1 cellular context compared by ENCODE assay signal in genomic region chr11:120184946-120185677, GRCh38.
TF ChIP-seq lines count a peak whose summit lies in the region.

No MANE protein-coding gene starts in this region.

TF ChIP-seq in HepG2, 621 proteins besides CTCF, POLR2A, EP300 and RAD21 (continued from another document and continues in another):
- TF ChIP-seq ZBTB37 (CRISPR knock-in tag; IDR thresholded peaks at IDR 0.05) (no peak), ZNF567 (CRISPR knock-in tag; IDR thresholded peaks at IDR 0.05; ENCODE audit: borderline replicate concordance) (no peak), PHF20 (CRISPR knock-in tag; IDR thresholded peaks at IDR 0.05) (no peak; the same call in 1 of the 2 replicates), DMTF1 (CRISPR knock-in tag; IDR thresholded peaks at IDR 0.05) (no peak), NFE2L2 (IDR thresholded peaks at IDR 0.05; ENCODE audit: low read length) (no peak), ERF (CRISPR knock-in tag; IDR thresholded peaks at IDR 0.05) (no peak), TRAFD1 (CRISPR knock-in tag; IDR thresholded peaks at IDR 0.05; ENCODE audit: borderline replicate concordance) (no peak; the same call in 1 of the 2 replicates), RFXAP (CRISPR knock-in tag; IDR thresholded peaks at IDR 0.05; ENCODE audit: borderline replicate concordance) (peak; percentile 70; the same call in 1 of the 2 replicates), IKZF1 (IDR thresholded peaks at IDR 0.05) (no peak), ZNF879 (CRISPR knock-in tag; IDR thresholded peaks at IDR 0.05) (no peak), ZNF878 (CRISPR knock-in tag; IDR thresholded peaks at IDR 0.05) (peak; percentile 15; the same call in 1 of the 2 replicates), TAF1 (CRISPR knock-in tag; IDR thresholded peaks at IDR 0.05) (peak; percentile 40), CHCHD3 (CRISPR knock-in tag; IDR thresholded peaks at IDR 0.05) (no peak), REXO4 (CRISPR knock-in tag; IDR thresholded peaks at IDR 0.05; ENCODE audit: borderline replicate concordance) (no peak), ZSCAN5A (CRISPR knock-in tag; IDR thresholded peaks at IDR 0.05; ENCODE audit: borderline replicate concordance) (no peak), SSRP1 (CRISPR knock-in tag; IDR thresholded peaks at IDR 0.05) (0 out of 2 replicates have a peak, but pooled peaks have one; percentile 3), TCF12 (IDR thresholded peaks at IDR 0.05) (no peak), TCF12 (CRISPR knock-in tag; IDR thresholded peaks at IDR 0.05) (peak; percentile 75), FOXC1 (CRISPR knock-in tag; IDR thresholded peaks at IDR 0.05; ENCODE audit: borderline replicate concordance) (no peak), BRD4 (CRISPR knock-in tag; IDR thresholded peaks at IDR 0.05) (peak; percentile 60; the same call in 1 of the 2 replicates), HMGXB4 (CRISPR knock-in tag; IDR thresholded peaks at IDR 0.05; ENCODE audit: borderline replicate concordance in 1 of 2, low read depth in 1 of 2) (peak; percentile 40 to 72), ZNF678 (CRISPR knock-in tag; IDR thresholded peaks at IDR 0.05) (no peak), GMEB2 (CRISPR knock-in tag; IDR thresholded peaks at IDR 0.05; ENCODE audit: low read depth) (no peak), IRF9 (CRISPR knock-in tag; IDR thresholded peaks at IDR 0.05; ENCODE audit: borderline replicate concordance) (peak; percentile 46; the same call in 1 of the 2 replicates), RBM22 (optimal IDR thresholded peaks at IDR 0.05; ENCODE audit: low read length) (no peak), PLRG1 (conservative IDR thresholded peaks at IDR 0.05) (no peak), ZNF362 (CRISPR knock-in tag; IDR thresholded peaks at IDR 0.05; ENCODE audit: borderline replicate concordance) (no peak), ZFP37 (CRISPR knock-in tag; IDR thresholded peaks at IDR 0.05; ENCODE audit: borderline replicate concordance) (0 out of 2 replicates have a peak, but pooled peaks have one; percentile 28), HMGXB3 (CRISPR knock-in tag; IDR thresholded peaks at IDR 0.05; ENCODE audit: borderline replicate concordance) (peak; percentile 47; the same call in 1 of the 2 replicates), ATF5 (CRISPR knock-in tag; IDR thresholded peaks at IDR 0.05; ENCODE audit: low read depth) (no peak), ZNF546 (CRISPR knock-in tag; conservative IDR thresholded peaks at IDR 0.05) (no peak), ZNF550 (CRISPR knock-in tag; IDR thresholded peaks at IDR 0.05; ENCODE audit: borderline replicate concordance) (no peak), ZSCAN30 (CRISPR knock-in tag; IDR thresholded peaks at IDR 0.05) (no peak), NCOA2 (CRISPR knock-in tag; IDR thresholded peaks at IDR 0.05) (peak; percentile 74), ZNF274 (CRISPR knock-in tag; IDR thresholded peaks at IDR 0.05) (no peak), JDP2 (CRISPR knock-in tag; IDR thresholded peaks at IDR 0.05; ENCODE audit: borderline replicate concordance) (no peak; the same call in 1 of the 2 replicates), SATB2 (CRISPR knock-in tag; IDR thresholded peaks at IDR 0.05) (no peak), ZC3H4 (CRISPR knock-in tag; IDR thresholded peaks at IDR 0.05; ENCODE audit: borderline replicate concordance) (no peak), BORCS8-MEF2B (CRISPR knock-in tag; IDR thresholded peaks at IDR 0.05) (no peak), ZNF281 (CRISPR knock-in tag; IDR thresholded peaks at IDR 0.05; ENCODE audit: borderline replicate concordance) (peak; percentile 95), ZNF652 (CRISPR knock-in tag; IDR thresholded peaks at IDR 0.05; ENCODE audit: borderline replicate concordance, low read depth) (peak; percentile 11; the same call in 1 of the 2 replicates)
